In genomic region chr6:51019785-51020184, GRCh38 we compare ENCODE assay signal across 12 cellular contexts.
DNase-seq lines count a peak whose midpoint lies in the region; ATAC-seq, FAIRE-seq and TF ChIP-seq lines count a peak whose summit lies in the region.
"Had no signal": no experiment of that assay in that cellular context is flagged by ENCODE, and none has a peak within 500 bp of the region (broad histone marks: within the 10 kb centered on the region; RNA-seq: fewer than 3 reads in every experiment).

No MANE protein-coding gene starts in this region.

- H3K9ac ChIP-seq in GM12878 (ENCODE audit: control insufficient read depth, insufficient read depth, low read length): no peak overlapping the region

- 5% methylated on average over 5 of the region's 5 CpGs for WGBS in GM12878 (ENCODE audit: insufficient coverage, insufficient replicate concordance, low lambda C conversion rate, missing lambda C conversion rate)

- TF ChIP-seq POLR2A in GM12878 (IDR thresholded peaks at IDR 0.05; ENCODE audit: low read depth, low read length): no peak

- in situ Hi-C loops in GM12878 (cut with MboI): no loop called here

- H3K4me3 ChIP-seq in GM12878: no peak overlapping the region

- TF ChIP-seq EP300 in GM12878 (IDR thresholded peaks at IDR 0.05; ENCODE audit: borderline replicate concordance in 1 of 2, control insufficient read depth in 1 of 2, low read depth in 2 of 2, low read length in 2 of 2): no peak

- TF ChIP-seq CTCF in GM12878 (IDR thresholded peaks at IDR 0.05 in 2 of 3, conservative IDR thresholded peaks at IDR 0.05 in 1 of 3; ENCODE audit: control insufficient read depth in 2 of 3, extremely low read depth in 1 of 3, insufficient read depth in 1 of 3, low read depth in 3 of 3, low read length in 3 of 3): no peak

- no peak for FAIRE-seq in GM12878 (lab: Jason Lieb, UNC)
- FAIRE-seq: D721Med, HTR-8/SVneo had no signal

- BruUV-seq in GM12878 (replicated peaks; lab: Mats Ljungman, UMichigan): no TSS peak

- no peak for TF ChIP-seq RAD21 in GM12878 (IDR thresholded peaks at IDR 0.05; ENCODE audit: insufficient read depth, low read depth, low read length)

- no peaks in the 10 kb centered on the region for H3K4me1 ChIP-seq in GM12878 (ENCODE audit: control insufficient read depth, insufficient read depth, low read length)

- H3K79me2 ChIP-seq in GM12878 (ENCODE audit: control insufficient read depth, insufficient read depth, low read length): no peaks in the 10 kb centered on the region

- no peaks in the 10 kb centered on the region for H3K27me3 ChIP-seq in GM12878 (replicated peaks in 1 of 2; ENCODE audit: control insufficient read depth in 2 of 2, insufficient read depth in 2 of 2, low read length in 1 of 2)

- ATAC-seq in GM12878: peak; percentile 56; the same call in 2 of the 3 replicates

- H3K36me3 ChIP-seq in GM12878 (ENCODE audit: control insufficient read depth in 2 of 2, insufficient read depth in 2 of 2, low read length in 1 of 2): no peaks in the 10 kb centered on the region

- H2AFZ ChIP-seq in GM12878 (ENCODE audit: control insufficient read depth, low read depth, low read length): no peak overlapping the region

- H4K20me1 ChIP-seq in GM12878 (ENCODE audit: control insufficient read depth, insufficient read depth): no peaks in the 10 kb centered on the region

- no peak overlapping the region for H3K27ac ChIP-seq in GM12878 (ENCODE audit: control insufficient read depth, insufficient read depth)

- peak; percentile 90 for DNase-seq in DMS53 (lab: John Stamatoyannopoulos, UW)
- peak; percentile 32 for DNase-seq in M059J (ENCODE audit: low read depth)
- DNase-seq in NCI-H2171 treated with DMSO at 0.1 percent for 48 hours (lab: John Stamatoyannopoulos, UW): peak; percentile 79
- no peak for DNase-seq in GM12878 (ENCODE audit: low read depth, low spot score)
- DNase-seq in T1000 (lab: John Stamatoyannopoulos, UW): no peak
- DNase-seq in cerebellar nuclear complex (lab: John Stamatoyannopoulos, UW): no peak
- no peak for DNase-seq in NCI-H146 (lab: John Stamatoyannopoulos, UW)
- DNase-seq: CD4-positive, alpha-beta memory T cell; NCI-H1092; SHP77 treated with DMSO at 0.1 percent for 48 hours had no signal

- intact Hi-C loops in GM12878 (cut with micrococcal nuclease; ENCODE audit: unreplicated experiment): no loop called here

- SMC1A ChIA-PET in GM12878 (lab: Charles Lee; ENCODE audit: uncharacterized antibody, unreplicated experiment): interaction anchor here (0.6 kb wide), 1 partner anchor 16 kb away, joined by 3 read pairs; no protein-coding TSS in a partner anchor

- POLR2A ChIA-PET in GM12878 (lab: Charles Lee): interaction anchor here (0.7 kb wide), 1 partner anchor 1137 kb away, joined by 3 read pairs; no protein-coding TSS in a partner anchor

- H3K9me3 ChIP-seq in GM12878 (replicated peaks; ENCODE audit: control insufficient read depth, insufficient read depth, low read length): no peaks in the 10 kb centered on the region

- RAD21 ChIA-PET in GM12878 (lab: Charles Lee; ENCODE audit: unreplicated experiment): no interaction called here

- no peak overlapping the region for H3K4me2 ChIP-seq in GM12878 (ENCODE audit: control insufficient read depth, insufficient read depth)

- CTCF ChIA-PET in GM12878 (lab: Yijun Ruan, JAX): no interaction called here

TF ChIP-seq in GM12878, 131 proteins besides CTCF, POLR2A, EP300 and RAD21 (continues in another document):
- TF ChIP-seq ASH2L (IDR thresholded peaks at IDR 0.05; ENCODE audit: borderline replicate concordance, low read depth): no peak
- TF ChIP-seq MTA2 (IDR thresholded peaks at IDR 0.05; ENCODE audit: low read depth): no peak
- no peak for TF ChIP-seq SREBF1 (IDR thresholded peaks at IDR 0.05; ENCODE audit: low read length)
- TF ChIP-seq, protein P1, sequence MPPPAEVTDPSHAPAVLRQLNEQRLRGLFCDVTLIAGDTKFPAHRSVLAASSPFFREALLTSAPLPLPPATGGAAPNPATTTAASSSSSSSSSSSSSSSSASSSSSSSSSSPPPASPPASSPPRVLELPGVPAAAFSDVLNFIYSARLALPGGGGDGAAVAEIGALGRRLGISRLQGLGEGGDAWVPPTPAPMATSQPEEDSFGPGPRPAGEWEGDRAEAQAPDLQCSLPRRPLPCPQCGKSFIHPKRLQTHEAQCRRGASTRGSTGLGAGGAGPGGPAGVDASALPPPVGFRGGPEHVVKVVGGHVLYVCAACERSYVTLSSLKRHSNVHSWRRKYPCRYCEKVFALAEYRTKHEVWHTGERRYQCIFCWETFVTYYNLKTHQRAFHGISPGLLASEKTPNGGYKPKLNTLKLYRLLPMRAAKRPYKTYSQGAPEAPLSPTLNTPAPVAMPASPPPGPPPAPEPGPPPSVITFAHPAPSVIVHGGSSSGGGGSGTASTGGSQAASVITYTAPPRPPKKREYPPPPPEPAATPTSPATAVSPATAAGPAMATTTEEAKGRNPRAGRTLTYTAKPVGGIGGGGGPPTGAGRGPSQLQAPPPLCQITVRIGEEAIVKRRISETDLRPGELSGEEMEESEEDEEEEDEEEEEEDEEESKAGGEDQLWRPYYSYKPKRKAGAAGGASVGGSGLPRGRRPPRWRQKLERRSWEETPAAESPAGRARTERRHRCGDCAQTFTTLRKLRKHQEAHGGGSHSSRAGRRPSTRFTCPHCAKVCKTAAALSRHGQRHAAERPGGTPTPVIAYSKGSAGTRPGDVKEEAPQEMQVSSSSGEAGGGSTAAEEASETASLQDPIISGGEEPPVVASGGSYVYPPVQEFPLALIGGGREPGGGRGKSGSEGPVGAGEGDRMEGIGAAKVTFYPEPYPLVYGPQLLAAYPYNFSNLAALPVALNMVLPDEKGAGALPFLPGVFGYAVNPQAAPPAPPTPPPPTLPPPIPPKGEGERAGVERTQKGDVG (CRISPR knock-in tag; IDR thresholded peaks at IDR 0.05): no peak
- TF ChIP-seq, protein P2, sequence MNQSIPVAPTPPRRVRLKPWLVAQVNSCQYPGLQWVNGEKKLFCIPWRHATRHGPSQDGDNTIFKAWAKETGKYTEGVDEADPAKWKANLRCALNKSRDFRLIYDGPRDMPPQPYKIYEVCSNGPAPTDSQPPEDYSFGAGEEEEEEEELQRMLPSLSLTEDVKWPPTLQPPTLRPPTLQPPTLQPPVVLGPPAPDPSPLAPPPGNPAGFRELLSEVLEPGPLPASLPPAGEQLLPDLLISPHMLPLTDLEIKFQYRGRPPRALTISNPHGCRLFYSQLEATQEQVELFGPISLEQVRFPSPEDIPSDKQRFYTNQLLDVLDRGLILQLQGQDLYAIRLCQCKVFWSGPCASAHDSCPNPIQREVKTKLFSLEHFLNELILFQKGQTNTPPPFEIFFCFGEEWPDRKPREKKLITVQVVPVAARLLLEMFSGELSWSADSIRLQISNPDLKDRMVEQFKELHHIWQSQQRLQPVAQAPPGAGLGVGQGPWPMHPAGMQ (IDR thresholded peaks at IDR 0.05; ENCODE audit: borderline replicate concordance): no peak
- TF ChIP-seq YY1 (IDR thresholded peaks at IDR 0.05; ENCODE audit: low read depth, low read length): no peak
- TF ChIP-seq, protein P3, sequence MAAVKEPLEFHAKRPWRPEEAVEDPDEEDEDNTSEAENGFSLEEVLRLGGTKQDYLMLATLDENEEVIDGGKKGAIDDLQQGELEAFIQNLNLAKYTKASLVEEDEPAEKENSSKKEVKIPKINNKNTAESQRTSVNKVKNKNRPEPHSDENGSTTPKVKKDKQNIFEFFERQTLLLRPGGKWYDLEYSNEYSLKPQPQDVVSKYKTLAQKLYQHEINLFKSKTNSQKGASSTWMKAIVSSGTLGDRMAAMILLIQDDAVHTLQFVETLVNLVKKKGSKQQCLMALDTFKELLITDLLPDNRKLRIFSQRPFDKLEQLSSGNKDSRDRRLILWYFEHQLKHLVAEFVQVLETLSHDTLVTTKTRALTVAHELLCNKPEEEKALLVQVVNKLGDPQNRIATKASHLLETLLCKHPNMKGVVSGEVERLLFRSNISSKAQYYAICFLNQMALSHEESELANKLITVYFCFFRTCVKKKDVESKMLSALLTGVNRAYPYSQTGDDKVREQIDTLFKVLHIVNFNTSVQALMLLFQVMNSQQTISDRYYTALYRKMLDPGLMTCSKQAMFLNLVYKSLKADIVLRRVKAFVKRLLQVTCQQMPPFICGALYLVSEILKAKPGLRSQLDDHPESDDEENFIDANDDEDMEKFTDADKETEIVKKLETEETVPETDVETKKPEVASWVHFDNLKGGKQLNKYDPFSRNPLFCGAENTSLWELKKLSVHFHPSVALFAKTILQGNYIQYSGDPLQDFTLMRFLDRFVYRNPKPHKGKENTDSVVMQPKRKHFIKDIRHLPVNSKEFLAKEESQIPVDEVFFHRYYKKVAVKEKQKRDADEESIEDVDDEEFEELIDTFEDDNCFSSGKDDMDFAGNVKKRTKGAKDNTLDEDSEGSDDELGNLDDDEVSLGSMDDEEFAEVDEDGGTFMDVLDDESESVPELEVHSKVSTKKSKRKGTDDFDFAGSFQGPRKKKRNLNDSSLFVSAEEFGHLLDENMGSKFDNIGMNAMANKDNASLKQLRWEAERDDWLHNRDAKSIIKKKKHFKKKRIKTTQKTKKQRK (IDR thresholded peaks at IDR 0.05; ENCODE audit: low read depth, low read length): no peak
- no peak for TF ChIP-seq NR2F1 (conservative IDR thresholded peaks at IDR 0.05)

Comparison
In these comparisons a context has a peak if more than half of its experiments do, and no peak if none do; other contexts are left out.
1. DNase-seq: peak in DMS53 (single experiment), M059J (single experiment) and NCI-H2171 treated with DMSO at 0.1 percent for 48 hours (single experiment); none in GM12878 (single experiment), T1000 (single experiment), cerebellar nuclear complex (0 of 2) and NCI-H146 (single experiment).